Comparison of ENCODE assay signal across 18 cellular contexts in genomic region chr9:76808636-76809035, GRCh38. TPM values are rescaled to one million over a fixed set of nuclear protein-coding genes. Genes with fewer than 3 reads are reported as not detected.
DNase-seq lines count a peak whose midpoint lies in the region; ATAC-seq and TF ChIP-seq lines count a peak whose summit lies in the region.
"Had no signal": no experiment of that assay in that cellular context is flagged by ENCODE, and none has a peak within 500 bp of the region (broad histone marks: within the 10 kb centered on the region; RNA-seq: fewer than 3 reads in every experiment).

No MANE protein-coding gene starts in this region.

- no peak overlapping the region for H3K27ac ChIP-seq in breast epithelium
- H3K27ac ChIP-seq: 22Rv1, Peyer's patch had no signal

- no peak for TF ChIP-seq CTCF in MCF 10A (IDR thresholded peaks at IDR 0.05; ENCODE audit: unreplicated experiment)
- TF ChIP-seq CTCF in breast epithelium (IDR thresholded peaks at IDR 0.05) = no peak
- no peak for TF ChIP-seq CTCF in epithelial cell of esophagus (IDR thresholded peaks at IDR 0.05; ENCODE audit: insufficient read depth, low read depth, low read length, missing control alignments)

- H3K27me3 ChIP-seq in breast epithelium = no peaks in the 10 kb centered on the region
- H3K27me3 ChIP-seq: BE2C, Peyer's patch had no signal

- H3K27ac Mint-ChIP-seq in MCF 10A (ENCODE audit: low read depth, unreplicated experiment) = no peak overlapping the region
- H3K27ac Mint-ChIP-seq: CD8-positive, alpha-beta T cell; HFFc6 had no signal

- no peaks in the 10 kb centered on the region for H3K4me1 Mint-ChIP-seq in MCF 10A (ENCODE audit: insufficient read depth, unreplicated experiment)

- H3K9me3 ChIP-seq in breast epithelium = no peaks in the 10 kb centered on the region
- H3K9me3 ChIP-seq: BE2C, Peyer's patch had no signal

- peaks cover 25% of the 10 kb centered on the region for H3K27me3 Mint-ChIP-seq in MCF 10A (ENCODE audit: insufficient read depth, unreplicated experiment)

- CTCF ChIA-PET in MCF 10A (lab: Yijun Ruan, JAX) = interaction anchor here (0.6 to 6.9 kb wide), 18 partner anchors 12 to 857 kb away, joined by 3 to 121 read pairs (median 8); partner anchors contain the start of gene PCA3

- H3K4me1 ChIP-seq in breast epithelium = no peaks in the 10 kb centered on the region
- H3K4me1 ChIP-seq: Peyer's patch had no signal

- H3K9me3 Mint-ChIP-seq in MCF 10A (ENCODE audit: unreplicated experiment) = no peaks in the 10 kb centered on the region
- H3K9me3 Mint-ChIP-seq: CD8-positive, alpha-beta T cell; HFFc6 had no signal

- POLR2A ChIA-PET in MCF 10A (lab: Yijun Ruan, JAX) = interaction anchor here (0.7 to 4.1 kb wide), 2 partner anchors 342 to 354 kb away, joined by 4 to 20 read pairs; no protein-coding TSS in a partner anchor

- ATAC-seq in left ventricle myocardium superior (no peak), sciatic nerve (no peak), HG03095 (IDR thresholded peaks at IDR 0.05; ENCODE audit: unreplicated experiment) (no peak)
- ATAC-seq: CD8-positive, alpha-beta T cell had no signal

- no peaks in the 10 kb centered on the region for H3K36me3 Mint-ChIP-seq in MCF 10A (ENCODE audit: insufficient read depth, unreplicated experiment)
- H3K36me3 Mint-ChIP-seq: CD8-positive, alpha-beta T cell had no signal

- no peak overlapping the region for H3K4me3 Mint-ChIP-seq in MCF 10A (ENCODE audit: unreplicated experiment)
- H3K4me3 Mint-ChIP-seq: CD8-positive, alpha-beta T cell; HFFc6 had no signal

- TF ChIP-seq POLR2A in breast epithelium (IDR thresholded peaks at IDR 0.05) = no peak

- peak; percentile 4 for DNase-seq in MCF 10A (ENCODE audit: unreplicated experiment)
- no peak for DNase-seq in breast epithelium (ENCODE audit: low spot score in 2 of 2)
- DNase-seq in SW480 (ENCODE audit: low spot score) = peak; percentile 7
- peak; percentile 55 for DNase-seq in epithelial cell of esophagus (ENCODE audit: low read depth)
- no peak for DNase-seq in NCI-H1092 (lab: John Stamatoyannopoulos, UW)
- DNase-seq in left ventricle myocardium superior = no peak
- DNase-seq in sciatic nerve (ENCODE audit: low spot score) = no peak
- DNase-seq: BE2C; Calu3; CD8-positive, alpha-beta T cell; HFFc6; KG1; Peyer's patch; Right ventricle myocardium superior had no signal

- no TSS peak for BruUV-seq in MCF 10A (replicated peaks; lab: Mats Ljungman, UMichigan)

- H3K36me3 ChIP-seq in breast epithelium = no peaks in the 10 kb centered on the region
- H3K36me3 ChIP-seq: BE2C, Peyer's patch had no signal

- intact Hi-C loops in MCF 10A (cut with micrococcal nuclease) (no loop called here), breast epithelium (cut with DNase I; ENCODE audit: low total_unique reads) (no loop called here), left ventricle myocardium superior (cut with micrococcal nuclease) (no loop called here), sciatic nerve (cut with DNase I) (no loop called here)

- no peak overlapping the region for H3K4me3 ChIP-seq in breast epithelium
- no peak overlapping the region for H3K4me3 ChIP-seq in epithelial cell of esophagus (ENCODE audit: low read length)
- H3K4me3 ChIP-seq: Peyer's patch had no signal

RNA-seq across cellular contexts. Expression of gene PCA3, which starts 44.4 kb away (rescaled TPM):
- total RNA-seq in MCF 10A (2022) = not detected in 2 replicates
- under 1 TPM in 2 of 3 donors, not detected in 1; 0.16 to 0.44 TPM for total RNA-seq in breast epithelium
- total RNA-seq in left ventricle myocardium superior = not detected
- 0.18 TPM for total RNA-seq in sciatic nerve
- total RNA-seq: Calu3; CD8-positive, alpha-beta T cell; HFFc6; HT-29; NCI-H460; Right ventricle myocardium superior had no signal

Comparison
In these comparisons a context has a peak if more than half of its experiments do, and no peak if none do; other contexts are left out.
1. DNase-seq: peak in MCF 10A (single experiment), SW480 (single experiment) and epithelial cell of esophagus (single experiment); none in breast epithelium (0 of 2), NCI-H1092 (single experiment), left ventricle myocardium superior (single experiment) and sciatic nerve (single experiment).